In genomic region chr1:22808186-22808845, GRCh38 we compare ENCODE assay signal across 1 cellular context.
TF ChIP-seq lines count a peak whose summit lies in the region.

No MANE protein-coding gene starts in this region.

TF ChIP-seq in GM23338, 12 proteins besides CTCF, POLR2A, EP300 and RAD21 (continued from another document):
- TF ChIP-seq ZNF462 (CRISPR knock-in tag; IDR thresholded peaks at IDR 0.05) (no peak), JUNB (IDR thresholded peaks at IDR 0.05; ENCODE audit: unreplicated experiment) (no peak), ZNF114 (CRISPR knock-in tag; IDR thresholded peaks at IDR 0.05) (no peak), CREB1 (CRISPR knock-in tag; IDR thresholded peaks at IDR 0.05; ENCODE audit: low read depth) (no peak), ZNF331 (CRISPR knock-in tag; IDR thresholded peaks at IDR 0.05; ENCODE audit: low read depth) (no peak), EZH2 (IDR thresholded peaks at IDR 0.05; ENCODE audit: low read depth, unreplicated experiment) (no peak), REST (IDR thresholded peaks at IDR 0.05; ENCODE audit: unreplicated experiment) (no peak), STAT1 (IDR thresholded peaks at IDR 0.05; ENCODE audit: unreplicated experiment) (no peak), EZH2phosphoT487 (IDR thresholded peaks at IDR 0.05; ENCODE audit: unreplicated experiment) (no peak)
